ENCODE assay signal across 8 cellular contexts in genomic region chr19:57350877-57351805, GRCh38. TPM values are rescaled to one million over a fixed set of nuclear protein-coding genes. Genes with fewer than 3 reads are reported as not detected.
DNase-seq lines count a peak whose midpoint lies in the region; ATAC-seq and TF ChIP-seq lines count a peak whose summit lies in the region.

Gene ZNF304, plus strand, starts transcription at chr19:57351271. Its CDS starts 394 bp downstream, at chr19:57351665.

- CTCF ChIA-PET in activated CD4-positive, alpha-beta T cell treated with anti-CD3 and anti-CD28 coated beads for 36 hours (lab: Charles Lee) = interaction anchor here (0.7 kb wide), 1 partner anchor 53 kb away, joined by 3 read pairs; no protein-coding TSS in a partner anchor

- H3K27ac ChIP-seq in colonic mucosa (no peak within 1 kb of the TSS), layer of hippocampus (ENCODE audit: low read depth, low read length) (peak within 1 kb of the TSS; percentile 49)

- peak within 1 kb of the TSS; percentile 85 to 86 for H3K9ac ChIP-seq in colonic mucosa (ENCODE audit: low read depth in 2 of 2, low read length in 2 of 2)

- in situ Hi-C loops in GM18951 (cut with MboI; ENCODE audit: low sequenced_read_pairs, unreplicated experiment) = no loop called here

- POLR2A ChIA-PET in activated CD4-positive, alpha-beta T cell treated with anti-CD3 and anti-CD28 coated beads for 36 hours (lab: Charles Lee) = interaction anchor here (0.6 to 0.8 kb wide), 2 partner anchors 38 to 89 kb away, joined by 3 to 4 read pairs; partner anchors contain the start of gene ZNF548

- H3K27ac Mint-ChIP-seq in activated CD4-positive, alpha-beta T cell treated with anti-CD3 and anti-CD28 coated beads for 36 hours = peak within 1 kb of the TSS; percentile 90

- no peaks in the 10 kb centered on the region for H3K4me1 ChIP-seq in colonic mucosa

- intact Hi-C loops in activated CD4-positive, alpha-beta T cell treated with anti-CD3 and anti-CD28 coated beads for 36 hours (cut with DNase I, micrococcal nuclease) = loop anchor here (1.0 to 5.0 kb wide), 9 partner anchors 12 to 565 kb away; partner anchors contain the start of genes TRAPPC2B (in 2 of the 2), ZNF547 (in 2 of the 2), ZNF805 (in 2 of the 2) and ZNF417 (in 1 of the 2)
- intact Hi-C loops in colonic mucosa (cut with DNase I) = no loop called here

- TF ChIP-seq POLR2A in GM18951 (IDR thresholded peaks at IDR 0.05; ENCODE audit: extremely low read depth, insufficient read depth, insufficient read length) = peak; percentile 63

- H3K36me3 Mint-ChIP-seq in activated CD4-positive, alpha-beta T cell treated with anti-CD3 and anti-CD28 coated beads for 36 hours (ENCODE audit: low read depth) = peaks cover 56% of the 10 kb centered on the region

- peaks cover 25% of the 10 kb centered on the region for H3K4me1 Mint-ChIP-seq in activated CD4-positive, alpha-beta T cell treated with anti-CD3 and anti-CD28 coated beads for 36 hours

- H3K27me3 Mint-ChIP-seq in activated CD4-positive, alpha-beta T cell treated with anti-CD3 and anti-CD28 coated beads for 36 hours = peaks cover 4% of the 10 kb centered on the region

- H3K4me3 Mint-ChIP-seq in activated CD4-positive, alpha-beta T cell treated with anti-CD3 and anti-CD28 coated beads for 36 hours = peak within 1 kb of the TSS; percentile 96

- DNase-seq in AG09319 (ENCODE audit: extremely low read depth, low read depth) (peak; percentile 80), NCI-H345 (lab: John Stamatoyannopoulos, UW) (peak; percentile 90), colonic mucosa (peak; percentile 94)
- DNase-seq in activated CD4-positive, alpha-beta T cell treated with anti-CD3 and anti-CD28 coated beads for 36 hours = peak; percentile 94
- DNase-seq in stimulated activated CD4-positive, alpha-beta T cell treated with anti-CD3 and anti-CD28 coated beads, Interleukin-1b, Interleukin-23, amount 100 ng/mL, for 24 hours (ENCODE audit: low read depth in 4 of 4, low spot score in 1 of 4) = peak; percentile 47 to 74 (median 68)

- H3K9me3 Mint-ChIP-seq in activated CD4-positive, alpha-beta T cell treated with anti-CD3 and anti-CD28 coated beads for 36 hours (ENCODE audit: low read depth) = peaks cover 36% of the 10 kb centered on the region

- TF ChIP-seq CTCF in AG09319 (IDR thresholded peaks at IDR 0.05; ENCODE audit: low read depth, low read length) (no peak; the same call in 1 of the 2 replicates), colonic mucosa (IDR thresholded peaks at IDR 0.05) (no peak)

- H3K4me3 ChIP-seq in colonic mucosa = peak within 1 kb of the TSS; percentile 80

- H3K27me3 ChIP-seq in colonic mucosa = no peaks in the 10 kb centered on the region
- no peaks in the 10 kb centered on the region for H3K27me3 ChIP-seq in layer of hippocampus (ENCODE audit: control insufficient read depth, insufficient read depth, low read length)

- peaks cover 3% of the 10 kb centered on the region for H3K36me3 ChIP-seq in colonic mucosa

- no peaks in the 10 kb centered on the region for H3K9me3 ChIP-seq in colonic mucosa

- peak; percentile 97 for ATAC-seq in HG03175 (IDR thresholded peaks at IDR 0.05; ENCODE audit: unreplicated experiment)
- ATAC-seq in activated CD4-positive, alpha-beta T cell treated with anti-CD3 and anti-CD28 coated beads for 36 hours = peak; percentile 100

RNA-seq across cellular contexts. Expression of gene ZNF304, which starts in this region (rescaled TPM):
- total RNA-seq in activated CD4-positive, alpha-beta T cell treated with anti-CD3 and anti-CD28 coated beads for 36 hours = 1 to 10 TPM; 6.2 TPM
- 1 to 10 TPM; 3.6 TPM for total RNA-seq in colonic mucosa
